Comparison of ENCODE assay signal across 14 cellular contexts in the genomic region with DNA sequence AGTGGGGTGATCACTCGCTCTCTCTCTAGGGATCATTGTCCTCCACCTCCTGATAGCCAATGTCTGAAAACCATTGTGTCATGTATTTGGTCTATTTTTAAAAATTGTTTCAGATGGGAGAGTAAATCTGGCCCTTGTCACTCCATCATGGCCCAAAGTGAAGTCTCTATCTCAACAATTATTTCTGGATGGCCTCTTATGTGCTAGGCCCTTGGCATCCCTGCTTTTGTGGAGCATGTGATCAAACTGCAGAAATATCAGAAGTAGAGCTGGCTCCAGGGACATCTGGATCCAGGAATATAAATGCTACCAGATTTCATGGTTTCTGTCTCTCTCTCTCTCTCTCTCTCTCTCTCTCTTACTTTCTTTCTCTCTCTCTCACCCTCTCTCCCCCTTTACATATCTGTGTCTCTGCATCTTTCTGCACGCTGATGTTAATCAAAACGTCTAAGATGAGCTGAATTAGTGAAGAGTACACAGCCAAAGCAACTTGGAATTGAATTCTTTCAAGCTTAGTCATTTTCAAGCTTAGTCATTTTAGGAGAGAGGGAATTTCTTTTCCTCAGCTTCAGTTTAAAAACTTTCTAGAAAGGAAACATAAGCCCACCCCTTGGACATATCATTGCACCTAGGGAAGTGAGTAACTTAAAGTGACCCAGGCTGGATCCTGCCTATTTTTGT. TPM values are rescaled to one million over a fixed set of nuclear protein-coding genes. Genes with fewer than 3 reads are reported as not detected.
DNase-seq lines count a peak whose midpoint lies in the region; ATAC-seq and TF ChIP-seq lines count a peak whose summit lies in the region.
"Had no signal": no experiment of that assay in that cellular context is flagged by ENCODE, and none has a peak within 500 bp of the region (broad histone marks: within the 10 kb centered on the region; RNA-seq: fewer than 3 reads in every experiment).

No MANE protein-coding gene starts in this region.

- H3K36me3 Mint-ChIP-seq in mesothelial cell of epicardium: peaks cover 8% of the 10 kb centered on the region

- H3K9me3 Mint-ChIP-seq in mesothelial cell of epicardium: peaks cover 12% of the 10 kb centered on the region

- CTCF ChIA-PET in HEK293T (lab: Yijun Ruan, JAX): interaction anchor here (1.1 kb wide), 1 partner anchor 10 kb away, joined by 6 read pairs; no protein-coding TSS in a partner anchor

- H3K4me1 Mint-ChIP-seq in mesothelial cell of epicardium: peaks cover 8% of the 10 kb centered on the region

- H3K4me3 Mint-ChIP-seq in mesothelial cell of epicardium: no peak overlapping the region
- H3K4me3 Mint-ChIP-seq: neural progenitor cell, WTC11 had no signal

- no peak for ATAC-seq in GM21367 (IDR thresholded peaks at IDR 0.05; ENCODE audit: unreplicated experiment)
- ATAC-seq: WTC11 had no signal

- H3K27ac Mint-ChIP-seq in mesothelial cell of epicardium: peak overlapping the region; percentile 43
- H3K27ac Mint-ChIP-seq: neural progenitor cell, WTC11 had no signal

- POLR2A ChIA-PET in HEK293T (lab: Yijun Ruan, JAX): no interaction called here

- DNase-seq in Caki2 (ENCODE audit: low read depth) (peak; percentile 49), NCI-H226 (peak; percentile 65), fibroblast of gingiva (ENCODE audit: low read depth) (peak; percentile 67), mesothelial cell of epicardium (ENCODE audit: low spot score in 2 of 2, unreplicated experiment in 2 of 2) (no peak), HEK293T (ENCODE audit: extremely low spot score) (no peak), OCI-M2 (lab: John Stamatoyannopoulos, UW; ENCODE audit: unreplicated experiment) (no peak), SIG-M5 (lab: John Stamatoyannopoulos, UW) (no peak)
- DNase-seq: activated T-cell treated with anti-CD3 and anti-CD28 coated beads for 4 hours, esophagus squamous epithelium, NCI-H510A treated with DMSO at 0.1 percent for 48 hours, SHP77 treated with DMSO at 0.1 percent for 48 hours had no signal

- in situ Hi-C loops in Caki2 (cut with HindIII; ENCODE audit: low pct_unique_long_range_greater_than_20kb, low sequenced_read_pairs): no loop called here

- TF ChIP-seq CTCF in mesothelial cell of epicardium (IDR thresholded peaks at IDR 0.05; ENCODE audit: unreplicated experiment): no peak

- H3K27me3 Mint-ChIP-seq in mesothelial cell of epicardium (ENCODE audit: low read depth): no peaks in the 10 kb centered on the region

TF ChIP-seq in HEK293T, 16 proteins besides CTCF, POLR2A, EP300 and RAD21:
- TF ChIP-seq, protein P1, sequence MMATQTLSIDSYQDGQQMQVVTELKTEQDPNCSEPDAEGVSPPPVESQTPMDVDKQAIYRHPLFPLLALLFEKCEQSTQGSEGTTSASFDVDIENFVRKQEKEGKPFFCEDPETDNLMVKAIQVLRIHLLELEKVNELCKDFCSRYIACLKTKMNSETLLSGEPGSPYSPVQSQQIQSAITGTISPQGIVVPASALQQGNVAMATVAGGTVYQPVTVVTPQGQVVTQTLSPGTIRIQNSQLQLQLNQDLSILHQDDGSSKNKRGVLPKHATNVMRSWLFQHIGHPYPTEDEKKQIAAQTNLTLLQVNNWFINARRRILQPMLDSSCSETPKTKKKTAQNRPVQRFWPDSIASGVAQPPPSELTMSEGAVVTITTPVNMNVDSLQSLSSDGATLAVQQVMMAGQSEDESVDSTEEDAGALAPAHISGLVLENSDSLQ (IDR thresholded peaks at IDR 0.05): no peak
- no peak for TF ChIP-seq SP1 (IDR thresholded peaks at IDR 0.05)
- no peak for TF ChIP-seq NFRKB (IDR thresholded peaks at IDR 0.05)
- TF ChIP-seq ARNT (IDR thresholded peaks at IDR 0.05): no peak
- TF ChIP-seq SUZ12 (IDR thresholded peaks at IDR 0.05): no peak
- TF ChIP-seq LEF1 (IDR thresholded peaks at IDR 0.05; ENCODE audit: borderline replicate concordance): no peak
- TF ChIP-seq FOXA1 (IDR thresholded peaks at IDR 0.05): no peak
- no peak for TF ChIP-seq FOXK2 (IDR thresholded peaks at IDR 0.05)
- TF ChIP-seq FOXM1 (IDR thresholded peaks at IDR 0.05; ENCODE audit: borderline replicate concordance): no peak
- no peak for TF ChIP-seq CTBP1 (IDR thresholded peaks at IDR 0.05; ENCODE audit: borderline replicate concordance)
- no peak for TF ChIP-seq TARDBP (IDR thresholded peaks at IDR 0.05)

RNA-seq across cellular contexts. Expression of gene DOCK7, which starts 47.4 kb away (rescaled TPM):
- 21.1 and 22.9 TPM in 2 replicates for total RNA-seq in Caki2 (2014; rRNA removed; shearing (Covaris generic); ENCODE audit: low replicate concordance)
- total RNA-seq in mesothelial cell of epicardium: 59.5 to 63.7 TPM (median 63.6 TPM) in 3 replicates

RNA-seq across cellular contexts. Expression of gene ATG4C, which starts 48.3 kb away (rescaled TPM):
- 0.72 and 0.91 TPM in 2 replicates for total RNA-seq in Caki2 (2014; rRNA removed; shearing (Covaris generic); ENCODE audit: low replicate concordance)
- total RNA-seq in mesothelial cell of epicardium: 11.1 to 11.4 TPM (median 11.3 TPM) in 3 replicates

Comparison
In these comparisons a context has a peak if more than half of its experiments do, and no peak if none do; other contexts are left out.
1. DNase-seq: peak in Caki2 (single experiment), NCI-H226 (single experiment) and fibroblast of gingiva (single experiment); none in mesothelial cell of epicardium (0 of 2), HEK293T (single experiment), OCI-M2 (single experiment) and SIG-M5 (single experiment).